ENCODE assay signal across 10 cellular contexts in the genomic region with DNA sequence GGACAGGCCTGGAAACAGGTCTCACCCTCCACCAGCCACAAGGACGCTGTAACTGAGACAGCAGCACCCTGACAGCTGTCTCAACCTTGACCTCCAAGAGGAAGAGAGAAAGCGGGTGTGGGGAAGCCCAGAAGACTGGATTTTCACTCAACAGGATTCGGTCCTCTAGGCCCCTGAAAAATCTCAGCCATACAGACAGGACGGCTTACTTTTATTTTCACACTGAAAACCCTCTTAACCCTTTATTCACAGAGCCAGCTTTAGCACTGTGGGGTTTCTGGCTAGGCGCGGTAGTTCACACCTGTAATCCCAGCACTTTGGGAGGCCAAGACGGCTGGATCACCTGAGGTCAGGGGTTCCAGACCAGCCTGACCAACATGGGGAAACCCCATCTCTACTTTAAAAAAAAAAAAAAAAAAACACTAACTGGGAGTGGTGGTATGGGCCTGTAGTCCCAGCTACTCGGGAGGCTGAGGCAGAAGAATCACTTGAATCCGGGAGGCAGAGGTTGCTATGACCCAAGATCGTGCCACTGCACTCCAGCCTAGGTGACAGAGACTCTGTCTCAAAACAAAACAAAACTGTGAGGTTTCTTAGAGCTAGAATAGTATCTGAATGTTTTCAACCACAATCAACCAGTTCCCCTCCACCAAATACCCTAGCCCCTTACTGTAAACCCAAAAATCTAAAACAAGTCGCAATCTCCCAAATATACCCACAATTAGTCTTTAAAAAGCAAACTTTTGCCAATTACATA. TPM values are rescaled to one million over a fixed set of nuclear protein-coding genes. Genes with fewer than 3 reads are reported as not detected.
DNase-seq lines count a peak whose midpoint lies in the region; ATAC-seq, FAIRE-seq and TF ChIP-seq lines count a peak whose summit lies in the region.
"Had no signal": no experiment of that assay in that cellular context is flagged by ENCODE, and none has a peak within 500 bp of the region (broad histone marks: within the 10 kb centered on the region; RNA-seq: fewer than 3 reads in every experiment).

No MANE protein-coding gene starts in this region.

- no peaks in the 10 kb centered on the region; the same call in 1 of the 2 replicates for H3K36me3 ChIP-seq in KMS-11 (ENCODE audit: insufficient read depth)
- no peaks in the 10 kb centered on the region for H3K36me3 ChIP-seq in astrocyte (ENCODE audit: insufficient read depth, low read length)

- peak overlapping the region; percentile 77 for H3K4me3 Mint-ChIP-seq in astrocyte (ENCODE audit: unreplicated experiment)
- H3K4me3 Mint-ChIP-seq in stimulated activated memory B cell treated with anti-CD40 and anti-IgM and Interleukin-4, amounts not matched to agents 10 μg/mL and 1 μg/mL and 100 μg/mL, for 72 hours: peak overlapping the region; percentile 54

- H3K9ac ChIP-seq in KMS-11 (no peak overlapping the region), astrocyte (ENCODE audit: low read length) (peak overlapping the region; percentile 14)

- no peaks in the 10 kb centered on the region for H3K27me3 Mint-ChIP-seq in astrocyte (ENCODE audit: low read depth, unreplicated experiment)
- H3K27me3 Mint-ChIP-seq in stimulated activated memory B cell treated with anti-CD40 and anti-IgM and Interleukin-4, amounts not matched to agents 10 μg/mL and 1 μg/mL and 100 μg/mL, for 72 hours: no peaks in the 10 kb centered on the region

- peak; percentile 47 for DNase-seq in activated CD4-positive, alpha-beta T cell treated with anti-CD3 and anti-CD28 coated beads for 48 hours
- no peak for DNase-seq in activated CD4-positive, alpha-beta T cell treated with anti-CD3 and anti-CD28 coated beads for 1 hour
- no peak for DNase-seq in astrocyte (ENCODE audit: low read depth)
- no peak for DNase-seq in NOMO-1 treated with DMSO at 0.1 percent for 48 hours (lab: John Stamatoyannopoulos, UW; ENCODE audit: unreplicated experiment)
- DNase-seq in sciatic nerve (ENCODE audit: low spot score): no peak
- DNase-seq: NCI-H1417 treated with DMSO at 0.1 percent for 48 hours had no signal

- peak overlapping the region; percentile 64 for H3K27ac Mint-ChIP-seq in astrocyte (ENCODE audit: unreplicated experiment)
- H3K27ac Mint-ChIP-seq in stimulated activated memory B cell treated with anti-CD40 and anti-IgM and Interleukin-4, amounts not matched to agents 10 μg/mL and 1 μg/mL and 100 μg/mL, for 72 hours: peak overlapping the region; percentile 85

- peaks cover 18% of the 10 kb centered on the region for H3K36me3 Mint-ChIP-seq in astrocyte (ENCODE audit: low read depth, unreplicated experiment)
- H3K36me3 Mint-ChIP-seq in stimulated activated memory B cell treated with anti-CD40 and anti-IgM and Interleukin-4, amounts not matched to agents 10 μg/mL and 1 μg/mL and 100 μg/mL, for 72 hours: peaks cover 26% of the 10 kb centered on the region

- H3K9me3 ChIP-seq in astrocyte (ENCODE audit: insufficient read depth, low read depth, low read length): no peaks in the 10 kb centered on the region

- TF ChIP-seq CTCF in KMS-11 (conservative IDR thresholded peaks at IDR 0.05; ENCODE audit: low read depth, low read length) (no peak), astrocyte (IDR thresholded peaks at IDR 0.05; ENCODE audit: insufficient read depth, low read depth, low read length) (no peak)

- peaks cover 85% of the 10 kb centered on the region for H4K20me1 ChIP-seq in KMS-11 (ENCODE audit: insufficient read depth)
- H4K20me1 ChIP-seq in astrocyte (ENCODE audit: insufficient read depth, low read length): peaks cover 90% of the 10 kb centered on the region

- H3K27ac ChIP-seq in KMS-11 (peak overlapping the region; percentile 67), astrocyte (ENCODE audit: low read depth, low read length) (no peak overlapping the region)
- H3K27ac ChIP-seq: epithelial cell of prostate had no signal

- intact Hi-C loops in sciatic nerve (cut with DNase I): no loop called here

- H3K4me2 ChIP-seq in KMS-11 (peak overlapping the region; percentile 82), astrocyte (ENCODE audit: low read length) (peak overlapping the region; percentile 33)

- no peak overlapping the region for H3K4me3 ChIP-seq in KMS-11 (IDR thresholded peaks at IDR 0.05; ENCODE audit: insufficient read depth, low read depth, low read length)
- no peak overlapping the region for H3K4me3 ChIP-seq in astrocyte (ENCODE audit: insufficient read depth, low read depth, low read length)

- peak; percentile 58 for ATAC-seq in stimulated activated memory B cell treated with anti-CD40 and anti-IgM and Interleukin-4, amounts not matched to agents 10 μg/mL and 1 μg/mL and 100 μg/mL, for 72 hours
- ATAC-seq in sciatic nerve: no peak
- ATAC-seq in GM21528 (IDR thresholded peaks at IDR 0.05; ENCODE audit: low FRiP score, unreplicated experiment): no peak

- H3K9me3 Mint-ChIP-seq in astrocyte (ENCODE audit: unreplicated experiment): no peaks in the 10 kb centered on the region
- H3K9me3 Mint-ChIP-seq in stimulated activated memory B cell treated with anti-CD40 and anti-IgM and Interleukin-4, amounts not matched to agents 10 μg/mL and 1 μg/mL and 100 μg/mL, for 72 hours: no peaks in the 10 kb centered on the region

- H2AFZ ChIP-seq in KMS-11 (ENCODE audit: low read depth): no peak overlapping the region
- H2AFZ ChIP-seq in astrocyte (ENCODE audit: low read depth, low read length): no peak overlapping the region

- H3K4me1 ChIP-seq in KMS-11 (ENCODE audit: low read depth, poor library complexity, severe bottlenecking) (peaks cover 77% of the 10 kb centered on the region), astrocyte (ENCODE audit: insufficient read depth, low read length) (peaks cover 33% of the 10 kb centered on the region)

- no peak for FAIRE-seq in astrocyte (lab: Jason Lieb, UNC)

- H3K27me3 ChIP-seq in KMS-11 (ENCODE audit: insufficient read depth, low read depth) (no peaks in the 10 kb centered on the region), astrocyte (ENCODE audit: insufficient read depth, low read length) (no peaks in the 10 kb centered on the region)

- peaks cover 65% of the 10 kb centered on the region for H3K4me1 Mint-ChIP-seq in astrocyte (ENCODE audit: low read depth, unreplicated experiment)
- peaks cover 90% of the 10 kb centered on the region for H3K4me1 Mint-ChIP-seq in stimulated activated memory B cell treated with anti-CD40 and anti-IgM and Interleukin-4, amounts not matched to agents 10 μg/mL and 1 μg/mL and 100 μg/mL, for 72 hours

- H3K79me2 ChIP-seq in KMS-11 (ENCODE audit: insufficient read depth, low read depth) (peaks cover 90% of the 10 kb centered on the region), astrocyte (ENCODE audit: insufficient read depth, low read length) (peaks cover 93% of the 10 kb centered on the region)

RNA-seq across cellular contexts. Expression of gene ANKRD11, which starts 5.3 kb away (rescaled TPM):
- total RNA-seq in astrocyte: 213 TPM in 2 replicates
- 140 TPM for total RNA-seq in sciatic nerve

RNA-seq across cellular contexts. Expression of gene SPG7, which starts 23.1 kb away (rescaled TPM):
- total RNA-seq in astrocyte (86.5 and 96.1 TPM in 2 replicates), sciatic nerve (104 TPM)
